1 cellular context compared by ENCODE assay signal in genomic region chr20:50415516-50416268, GRCh38.
TF ChIP-seq lines count a peak whose summit lies in the region.

No MANE protein-coding gene starts in this region.

TF ChIP-seq in HepG2, 621 proteins besides CTCF, POLR2A, EP300 and RAD21 (continued from another document):
- TF ChIP-seq ZXDC (CRISPR knock-in tag; IDR thresholded peaks at IDR 0.05): no peak
- TF ChIP-seq E2F1 (CRISPR knock-in tag; IDR thresholded peaks at IDR 0.05): 0 out of 2 replicates have a peak, but pooled peaks have one; percentile 16
- TF ChIP-seq HMGXB3 (CRISPR knock-in tag; IDR thresholded peaks at IDR 0.05; ENCODE audit: borderline replicate concordance): no peak
- TF ChIP-seq ZNF878 (CRISPR knock-in tag; IDR thresholded peaks at IDR 0.05): no peak
- 0 out of 2 replicates have a peak, but pooled peaks have one; percentile 17 for TF ChIP-seq SIX4 (CRISPR knock-in tag; IDR thresholded peaks at IDR 0.05)
- TF ChIP-seq RARA (CRISPR knock-in tag; IDR thresholded peaks at IDR 0.05): peak; percentile 5
- peak; percentile 66; the same call in 1 of the 2 replicates for TF ChIP-seq HNRNPL (IDR thresholded peaks at IDR 0.05; ENCODE audit: low read depth, low read length)
- no peak for TF ChIP-seq ZBTB37 (CRISPR knock-in tag; IDR thresholded peaks at IDR 0.05)
- TF ChIP-seq GABPA (IDR thresholded peaks at IDR 0.05; ENCODE audit: low read depth, low read length): no peak
- no peak for TF ChIP-seq GABPA (CRISPR knock-in tag; IDR thresholded peaks at IDR 0.05; ENCODE audit: low read depth)
- peak; percentile 82; the same call in 1 of the 2 replicates for TF ChIP-seq ZNF563 (CRISPR knock-in tag; IDR thresholded peaks at IDR 0.05)
- 0 out of 2 replicates have a peak, but pooled peaks have one; percentile 30 for TF ChIP-seq ZBTB46 (CRISPR knock-in tag; IDR thresholded peaks at IDR 0.05; ENCODE audit: borderline replicate concordance)
- TF ChIP-seq TSC22D2 (CRISPR knock-in tag; IDR thresholded peaks at IDR 0.05; ENCODE audit: borderline replicate concordance): no peak
- peak; percentile 54; the same call in 1 of the 2 replicates for TF ChIP-seq ZNF343 (CRISPR knock-in tag; IDR thresholded peaks at IDR 0.05)
- peak; percentile 50; the same call in 1 of the 2 replicates for TF ChIP-seq SALL2 (CRISPR knock-in tag; IDR thresholded peaks at IDR 0.05)
- TF ChIP-seq ZKSCAN8 (CRISPR knock-in tag; IDR thresholded peaks at IDR 0.05; ENCODE audit: borderline replicate concordance): no peak; the same call in 1 of the 2 replicates
- peak; percentile 97 for TF ChIP-seq ZNF225 (CRISPR knock-in tag; IDR thresholded peaks at IDR 0.05)
- no peak for TF ChIP-seq U2AF1 (optimal IDR thresholded peaks at IDR 0.05; ENCODE audit: low read depth, low read length)
- 0 out of 2 replicates have a peak, but pooled peaks have one; percentile 63 for TF ChIP-seq ZSCAN20 (CRISPR knock-in tag; IDR thresholded peaks at IDR 0.05; ENCODE audit: borderline replicate concordance)
- TF ChIP-seq SP2 (CRISPR knock-in tag; IDR thresholded peaks at IDR 0.05): no peak
- TF ChIP-seq ZNF792 (CRISPR knock-in tag; IDR thresholded peaks at IDR 0.05): 0 out of 2 replicates have a peak, but pooled peaks have one; percentile 53
- no peak for TF ChIP-seq GPN1 (CRISPR knock-in tag; IDR thresholded peaks at IDR 0.05; ENCODE audit: borderline replicate concordance)
- no peak for TF ChIP-seq ZNF513 (CRISPR knock-in tag; conservative IDR thresholded peaks at IDR 0.05)
- TF ChIP-seq DNMT3B (CRISPR knock-in tag; conservative IDR thresholded peaks at IDR 0.05): 0 out of 2 replicates have a peak, but pooled peaks have one; percentile 72
- no peak for TF ChIP-seq AGO1 (IDR thresholded peaks at IDR 0.05; ENCODE audit: low read depth, low read length, poor library complexity, severe bottlenecking)
- TF ChIP-seq ZSCAN9 (CRISPR knock-in tag; IDR thresholded peaks at IDR 0.05; ENCODE audit: borderline replicate concordance): peak; percentile 34; the same call in 1 of the 2 replicates
- no peak; the same call in 1 of the 2 replicates for TF ChIP-seq CAMTA2 (CRISPR knock-in tag; IDR thresholded peaks at IDR 0.05; ENCODE audit: borderline replicate concordance)
- TF ChIP-seq ARID3A (IDR thresholded peaks at IDR 0.05; ENCODE audit: low read depth, low read length): no peak
- TF ChIP-seq ZBTB7B (CRISPR knock-in tag; IDR thresholded peaks at IDR 0.05): peak; percentile 96
- no peak for TF ChIP-seq RNF219 (CRISPR knock-in tag; IDR thresholded peaks at IDR 0.05)
- no peak for TF ChIP-seq ZMAT5 (CRISPR knock-in tag; IDR thresholded peaks at IDR 0.05; ENCODE audit: borderline replicate concordance, low read depth)
- peak; percentile 75 for TF ChIP-seq ZNF280B (CRISPR knock-in tag; IDR thresholded peaks at IDR 0.05; ENCODE audit: borderline replicate concordance)
TF ChIP-seq in HepG2: peak in this region for 271.
